ENCODE assay signal across 9 cellular contexts in the genomic region with DNA sequence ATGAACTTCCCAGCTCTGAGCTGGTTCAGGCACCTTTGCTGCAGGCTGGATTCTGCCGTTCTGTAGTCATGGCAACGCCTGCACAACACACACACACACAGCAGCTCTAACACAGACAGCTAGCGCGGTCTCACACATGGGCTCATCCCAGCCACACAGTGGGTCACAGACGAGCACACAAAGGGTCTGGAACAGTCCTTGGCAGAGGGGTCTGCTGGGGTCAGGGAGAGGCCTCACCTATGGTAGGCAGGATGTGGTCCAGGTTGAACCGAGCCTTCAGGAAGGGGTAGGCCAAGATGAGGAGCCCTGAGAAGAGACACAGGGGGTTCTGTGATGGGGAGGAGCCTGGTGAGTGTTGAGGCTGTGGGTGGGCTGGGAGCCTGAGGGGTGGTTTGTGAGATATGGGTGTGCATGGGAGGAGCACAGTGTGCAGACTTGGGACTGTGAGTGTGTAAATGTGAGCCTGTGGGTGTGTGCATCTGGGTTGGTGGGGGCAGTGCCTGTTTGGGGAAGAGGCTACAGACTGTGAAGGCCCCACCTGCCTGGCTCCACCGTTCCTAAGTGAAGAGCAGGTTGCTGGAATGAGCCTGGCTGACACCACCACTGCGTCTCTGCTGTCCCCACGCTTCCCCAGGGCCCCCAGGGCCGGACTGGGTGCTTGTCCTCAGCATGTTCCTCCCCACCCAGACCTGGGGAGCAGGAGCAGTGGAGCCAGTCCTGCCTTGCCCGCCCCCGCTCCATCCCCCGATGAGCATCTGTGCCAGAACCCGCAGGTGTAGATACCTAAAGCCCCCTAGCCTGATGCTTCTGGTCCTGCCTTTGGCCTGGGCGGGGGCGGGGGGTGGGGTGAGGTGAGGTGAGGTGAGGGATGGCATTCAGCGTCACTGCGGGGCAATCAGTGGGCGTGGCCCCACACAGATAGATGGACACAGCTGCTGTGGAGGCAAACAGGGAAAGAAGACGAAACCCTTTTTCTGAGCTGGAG. TPM values are rescaled to one million over a fixed set of nuclear protein-coding genes. Genes with fewer than 3 reads are reported as not detected.
A peak's percentile ranks its signal among the peaks of the same experiment; 100 is the strongest.
DNase-seq lines count a peak whose midpoint lies in the region; ATAC-seq and TF ChIP-seq lines count a peak whose summit lies in the region.
"Had no signal": no experiment of that assay in that cellular context is flagged by ENCODE, and none has a peak within 500 bp of the region (broad histone marks: within the 10 kb centered on the region; RNA-seq: fewer than 3 reads in every experiment).

No MANE protein-coding gene starts in this region.

- peaks cover 0 to 2% (median 0%) of the 10 kb centered on the region in 5 experiments for H3K9me3 Mint-ChIP-seq in brain
- no peaks in the 10 kb centered on the region for H3K9me3 Mint-ChIP-seq in natural killer cell treated with Interleukin-12 subunit alpha and Interleukin-12 subunit beta and Interleukin-15 and Interleukin-18, amount 100 ng/mL, for 72 hours

- no peaks in the 10 kb centered on the region; the same call in 1 of the 2 replicates for H4K20me1 ChIP-seq in PC-9 (ENCODE audit: insufficient read depth)

- ATAC-seq in activated CD4-positive, CD25-positive, alpha-beta regulatory T cell treated with anti-CD3 and anti-CD28 coated beads, Interleukin-2, amount 50 U/mL, for 24 hours = peak; percentile 13 to 57
- ATAC-seq in natural killer cell treated with Interleukin-12 subunit alpha and Interleukin-12 subunit beta and Interleukin-15 and Interleukin-18, amount 100 ng/mL, for 72 hours = peak; percentile 41 to 57
- ATAC-seq in GM21381 (IDR thresholded peaks at IDR 0.05; ENCODE audit: unreplicated experiment) (no peak), GM18858 (IDR thresholded peaks at IDR 0.05; ENCODE audit: unreplicated experiment) (no peak)

- H3K27ac Mint-ChIP-seq in brain = peak overlapping the region; percentile 54 to 100 (median 98)
- H3K27ac Mint-ChIP-seq in natural killer cell treated with Interleukin-12 subunit alpha and Interleukin-12 subunit beta and Interleukin-15 and Interleukin-18, amount 100 ng/mL, for 72 hours = peak overlapping the region in 1 of 2 donors; percentile 12

- peaks cover 62% of the 10 kb centered on the region for H3K4me1 Mint-ChIP-seq in brain
- peaks cover 9 to 10% of the 10 kb centered on the region in 2 donors for H3K4me1 Mint-ChIP-seq in natural killer cell treated with Interleukin-12 subunit alpha and Interleukin-12 subunit beta and Interleukin-15 and Interleukin-18, amount 100 ng/mL, for 72 hours (ENCODE audit: low read depth in 2 of 2)

- no peaks in the 10 kb centered on the region for H3K36me3 Mint-ChIP-seq in brain
- H3K36me3 Mint-ChIP-seq in natural killer cell treated with Interleukin-12 subunit alpha and Interleukin-12 subunit beta and Interleukin-15 and Interleukin-18, amount 100 ng/mL, for 72 hours = no peaks in the 10 kb centered on the region

- no peaks in the 10 kb centered on the region for H3K36me3 ChIP-seq in PC-9 (ENCODE audit: low read depth)

- intact Hi-C loops in PC-9 (cut with micrococcal nuclease; ENCODE audit: unreplicated experiment) = loop anchor here (2.0 to 5.0 kb wide), 2 partner anchors 67 to 108 kb away; partner anchors contain the start of gene MOB3C

- H3F3A ChIP-seq in PC-9 (ENCODE audit: insufficient read depth, low read depth) = no peaks in the 10 kb centered on the region

- BruUV-seq in PC-9 (replicated peaks; lab: Mats Ljungman, UMichigan) = no TSS peak

- H3K4me3 Mint-ChIP-seq in brain = peak overlapping the region; percentile 41 to 79 (median 73)
- no peak overlapping the region for H3K4me3 Mint-ChIP-seq in natural killer cell treated with Interleukin-12 subunit alpha and Interleukin-12 subunit beta and Interleukin-15 and Interleukin-18, amount 100 ng/mL, for 72 hours

- no peak overlapping the region for H3K4me2 ChIP-seq in PC-9

- TF ChIP-seq CTCF in PC-9 (conservative IDR thresholded peaks at IDR 0.05) (no peak), brain (conservative IDR thresholded peaks at IDR 0.05) (no peak)

- H3K79me2 ChIP-seq in PC-9 (ENCODE audit: low read depth) = no peaks in the 10 kb centered on the region

- H3K4me1 ChIP-seq in PC-9 (replicated peaks; ENCODE audit: insufficient read depth) = no peaks in the 10 kb centered on the region

- H3K27me3 Mint-ChIP-seq in brain = peaks cover 33% of the 10 kb centered on the region
- H3K27me3 Mint-ChIP-seq in natural killer cell treated with Interleukin-12 subunit alpha and Interleukin-12 subunit beta and Interleukin-15 and Interleukin-18, amount 100 ng/mL, for 72 hours = peaks cover 16 to 19% of the 10 kb centered on the region in 2 donors

- peaks cover 20% of the 10 kb centered on the region for H3K27me3 ChIP-seq in PC-9 (ENCODE audit: insufficient read depth, low read depth)

- no peak overlapping the region for H3K27ac ChIP-seq in PC-9
- H3K27ac ChIP-seq: C4-2B had no signal

- H3K4me3 ChIP-seq in PC-9 = no peak overlapping the region

- POLR2A ChIA-PET in PC-9 (lab: Charles Lee; ENCODE audit: unreplicated experiment) = interaction anchor here (0.6 to 0.7 kb wide), 2 partner anchors 33 to 149 kb away, joined by 4 to 6 read pairs; no protein-coding TSS in a partner anchor

- H2AFZ ChIP-seq in PC-9 = no peak overlapping the region

- H3K9me3 ChIP-seq in PC-9 (ENCODE audit: insufficient read depth, low read depth) = no peaks in the 10 kb centered on the region

- CTCF ChIA-PET in PC-9 (lab: Charles Lee) = no interaction called here

- no peaks in the 10 kb centered on the region for H3K9me2 ChIP-seq in PC-9 (ENCODE audit: insufficient read depth)

- no peak for DNase-seq in activated CD4-positive, CD25-positive, alpha-beta regulatory T cell treated with anti-CD3 and anti-CD28 coated beads, Interleukin-2, amount 50 U/mL, for 72 hours
- DNase-seq in PC-9 = peak; percentile 37 to 43
- no peak for DNase-seq in natural killer cell treated with Interleukin-12 subunit alpha and Interleukin-12 subunit beta and Interleukin-15 and Interleukin-18, amount 100 ng/mL, for 72 hours (ENCODE audit: low spot score)
- DNase-seq in NK-92 treated with Interleukin-12 subunit alpha and Interleukin-12 subunit beta, amount 100 ng/mL, for 24 hours (lab: John Stamatoyannopoulos, UW) = no peak

RNA-seq across cellular contexts. Expression of gene KNCN, which starts 1.5 kb away (rescaled TPM):
- not detected in 2 replicates for total RNA-seq in PC-9 (2021)
- polyA plus RNA-seq in brain (ENCODE audit: insufficient read depth, low read depth, low replicate concordance) = 0.54 TPM
- total RNA-seq in natural killer cell treated with Interleukin-12 subunit alpha and Interleukin-12 subunit beta and Interleukin-15 and Interleukin-18, amount 100 ng/mL, for 72 hours = not detected

RNA-seq across cellular contexts. Expression of gene MKNK1, which starts 54.1 kb away (rescaled TPM):
- total RNA-seq in PC-9 (2021) = 103 and 112 TPM in 2 replicates
- polyA plus RNA-seq in brain (ENCODE audit: insufficient read depth, low read depth, low replicate concordance) = 14.6 TPM
- total RNA-seq in natural killer cell treated with Interleukin-12 subunit alpha and Interleukin-12 subunit beta and Interleukin-15 and Interleukin-18, amount 100 ng/mL, for 72 hours = 10 to 100 TPM; 63.7 to 89.9 TPM

Comparison
In these comparisons a context has a peak if more than half of its experiments do, and no peak if none do; other contexts are left out.
1. ATAC-seq: peak in activated CD4-positive, CD25-positive, alpha-beta regulatory T cell treated with anti-CD3 and anti-CD28 coated beads, Interleukin-2, amount 50 U/mL, for 24 hours (2 of 2) and natural killer cell treated with Interleukin-12 subunit alpha and Interleukin-12 subunit beta and Interleukin-15 and Interleukin-18, amount 100 ng/mL, for 72 hours (2 of 2); none in GM21381 (single experiment) and GM18858 (single experiment).
2. DNase-seq: peak in PC-9 (2 of 2); none in activated CD4-positive, CD25-positive, alpha-beta regulatory T cell treated with anti-CD3 and anti-CD28 coated beads, Interleukin-2, amount 50 U/mL, for 72 hours (single experiment), natural killer cell treated with Interleukin-12 subunit alpha and Interleukin-12 subunit beta and Interleukin-15 and Interleukin-18, amount 100 ng/mL, for 72 hours (single experiment) and NK-92 treated with Interleukin-12 subunit alpha and Interleukin-12 subunit beta, amount 100 ng/mL, for 24 hours (single experiment).